8 cellular contexts compared by ENCODE assay signal in the genomic region with DNA sequence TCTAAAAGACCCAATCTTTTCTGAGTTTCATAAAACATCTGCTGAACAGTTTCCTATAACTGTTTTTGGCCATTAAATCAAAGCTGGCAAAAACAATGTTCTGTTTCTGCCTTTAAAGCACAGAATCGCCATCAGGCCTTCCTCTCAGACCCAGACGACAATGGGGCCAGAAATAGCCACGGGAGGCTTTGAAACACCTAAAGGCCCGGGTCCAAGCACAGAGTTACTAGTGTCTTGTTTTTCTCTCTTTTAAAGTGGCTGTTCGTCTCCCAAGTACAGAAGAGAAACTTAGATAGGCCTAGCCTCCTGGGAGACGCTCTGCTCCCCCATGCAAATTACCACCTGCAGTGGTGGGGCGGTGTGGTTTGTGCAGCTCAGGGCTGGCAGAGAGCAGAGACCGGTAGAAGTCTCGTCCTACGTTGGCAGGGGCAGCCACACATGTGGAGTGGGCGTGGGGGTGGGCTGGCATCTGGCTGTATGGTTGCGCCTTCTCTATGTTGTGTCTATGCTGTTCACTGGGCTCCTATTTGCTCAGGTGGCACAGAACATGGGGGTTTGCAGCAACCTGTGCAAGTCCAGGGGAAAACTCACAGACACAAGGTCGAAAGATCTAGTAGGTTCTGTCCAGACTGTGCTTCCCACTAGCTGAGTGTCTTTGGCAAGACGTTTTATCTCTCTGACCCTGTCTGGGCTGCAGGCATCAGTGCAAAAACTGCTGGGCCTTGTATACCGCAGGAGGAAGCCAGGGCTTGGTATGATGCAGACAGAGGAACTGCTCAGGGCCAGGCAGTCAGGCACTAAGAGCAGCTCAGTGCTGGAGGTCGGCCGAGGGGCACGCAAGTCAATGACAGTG. TPM values are rescaled to one million over a fixed set of nuclear protein-coding genes. Genes with fewer than 3 reads are reported as not detected.
A peak's percentile ranks its signal among the peaks of the same experiment; 100 is the strongest.
DNase-seq lines count a peak whose midpoint lies in the region; ATAC-seq and TF ChIP-seq lines count a peak whose summit lies in the region.

No MANE protein-coding gene starts in this region.

- peak overlapping the region; percentile 75 for H3K4me3 Mint-ChIP-seq in CD4-positive, alpha-beta T cell

- peak overlapping the region; percentile 95 for H3K27ac Mint-ChIP-seq in CD4-positive, alpha-beta T cell

- POLR2A ChIA-PET in CD4-positive, alpha-beta T cell (lab: Charles Lee): interaction anchor here (0.6 to 9.1 kb wide), 16 partner anchors 9 to 313 kb away, joined by 3 to 97 read pairs (median 4); no protein-coding TSS in a partner anchor
- POLR2A ChIA-PET in A673 (lab: Charles Lee; ENCODE audit: low non-redundant PET): interaction anchor here (0.7 kb wide), 1 partner anchor 358 kb away, joined by 25 read pairs; no protein-coding TSS in a partner anchor

- CTCF ChIA-PET in CD4-positive, alpha-beta T cell (lab: Charles Lee): interaction anchor here (0.6 to 1.8 kb wide), 4 partner anchors 12 to 986 kb away, joined by 3 to 6 read pairs (median 4); no protein-coding TSS in a partner anchor
- CTCF ChIA-PET in A673 (lab: Charles Lee): interaction anchor here (0.6 to 1.0 kb wide), 2 partner anchors 21 to 106 kb away, joined by 3 to 13 read pairs; no protein-coding TSS in a partner anchor

- peak overlapping the region in 1 of 2 donors; percentile 52 for H3K9ac ChIP-seq in mucosa of rectum (ENCODE audit: low read depth in 1 of 2, low read length in 2 of 2)

- H3K4me1 Mint-ChIP-seq in CD4-positive, alpha-beta T cell (ENCODE audit: low read depth): peaks cover 78% of the 10 kb centered on the region

- H3K27ac ChIP-seq in CD4-positive, alpha-beta T cell (ENCODE audit: low read depth, low read length): peak overlapping the region; percentile 51
- H3K27ac ChIP-seq in mucosa of rectum (ENCODE audit: low read depth in 2 of 2, low read length in 2 of 2) (peak overlapping the region; percentile 28 to 82), A673 (ENCODE audit: low read depth, low read length, poor library complexity, severe bottlenecking) (no peak overlapping the region)

- no peaks in the 10 kb centered on the region for H3K27me3 ChIP-seq in CD4-positive, alpha-beta T cell (ENCODE audit: control insufficient read depth, insufficient read depth, low read length)
- H3K27me3 ChIP-seq in mucosa of rectum (ENCODE audit: control insufficient read depth in 2 of 2, insufficient read depth in 2 of 2, low read length in 2 of 2): peaks cover 0 to 2% of the 10 kb centered on the region in 2 donors
- peaks cover 91% of the 10 kb centered on the region for H3K27me3 ChIP-seq in A673 (replicated peaks; ENCODE audit: insufficient read depth, low read depth, low read length, poor library complexity)

- no peaks in the 10 kb centered on the region for H3K36me3 Mint-ChIP-seq in CD4-positive, alpha-beta T cell (ENCODE audit: low read depth)

- no peaks in the 10 kb centered on the region for H3K27me3 Mint-ChIP-seq in CD4-positive, alpha-beta T cell

- no peaks in the 10 kb centered on the region for H3K9me3 ChIP-seq in CD4-positive, alpha-beta T cell (ENCODE audit: control insufficient read depth, low read length)
- H3K9me3 ChIP-seq in mucosa of rectum (ENCODE audit: control insufficient read depth in 2 of 2, low read length in 2 of 2) (no peaks in the 10 kb centered on the region), A673 (ENCODE audit: low read depth, low read length, poor library complexity, severe bottlenecking) (no peaks in the 10 kb centered on the region)

- no peaks in the 10 kb centered on the region for H3K9me3 Mint-ChIP-seq in CD4-positive, alpha-beta T cell

- no peaks in the 10 kb centered on the region for H3K36me3 ChIP-seq in mucosa of rectum (ENCODE audit: control insufficient read depth in 2 of 2, insufficient read depth in 2 of 2, low read length in 2 of 2)
- H3K36me3 ChIP-seq in A673 (ENCODE audit: insufficient read depth, low read length, poor library complexity, severe bottlenecking): no peaks in the 10 kb centered on the region

- ATAC-seq in CD4-positive, alpha-beta T cell (ENCODE audit: poor library complexity): peak; percentile 90
- ATAC-seq in GM19452 (IDR thresholded peaks at IDR 0.05; ENCODE audit: unreplicated experiment) (peak; percentile 96), HG03469 (IDR thresholded peaks at IDR 0.05; ENCODE audit: unreplicated experiment) (peak; percentile 96)

- no TSS peak for BruUV-seq in A673 (replicated peaks; lab: Mats Ljungman, UMichigan)

- H3K4me1 ChIP-seq in mucosa of rectum (ENCODE audit: control insufficient read depth in 2 of 2, insufficient read depth in 2 of 2, low read length in 2 of 2): peaks cover 3 to 18% of the 10 kb centered on the region in 2 donors
- no peaks in the 10 kb centered on the region for H3K4me1 ChIP-seq in A673 (ENCODE audit: insufficient read depth, low read length, poor library complexity, severe bottlenecking)

- DNase-seq in CD4-positive, alpha-beta T cell: peak; percentile 45 to 76 (median 62)
- DNase-seq in activated T-cell treated with anti-CD3 and anti-CD28 coated beads for 4 hours: peak; percentile 45
- DNase-seq in foreskin fibroblast: no peak
- no peak for DNase-seq in glomerular visceral epithelial cell (ENCODE audit: extremely low spot score)
- DNase-seq in A673 (ENCODE audit: low spot score): no peak

- H3K4me3 ChIP-seq in mucosa of rectum (ENCODE audit: low read length in 2 of 2) (peak overlapping the region in 1 of 2 donors; percentile 29), foreskin fibroblast (ENCODE audit: low read depth in 1 of 2, low read length in 2 of 2) (no peak overlapping the region), A673 (ENCODE audit: low read depth, low read length, poor library complexity, severe bottlenecking) (no peak overlapping the region)

- no peak for TF ChIP-seq CTCF in CD4-positive, alpha-beta T cell (IDR thresholded peaks at IDR 0.05)
- TF ChIP-seq CTCF in foreskin fibroblast (IDR thresholded peaks at IDR 0.05; ENCODE audit: low read depth, low read length): no peak
- no peak for TF ChIP-seq CTCF in A673 (conservative IDR thresholded peaks at IDR 0.05; ENCODE audit: low read depth, low read length)

- intact Hi-C loops in CD4-positive, alpha-beta T cell (cut with DNase I, micrococcal nuclease): loop anchor here in 1 of 2 experiments (2.0 kb wide), 1 partner anchor 14 kb away; no protein-coding TSS in a partner anchor
- intact Hi-C loops in A673 (cut with micrococcal nuclease; ENCODE audit: unreplicated experiment): no loop called here

RNA-seq across cellular contexts. Expression of a gene that starts 23.6 kb away (rescaled TPM):
- total RNA-seq in CD4-positive, alpha-beta T cell: 100 to 1,000 TPM; 579 to 590 TPM
- 3.7 and 4.1 TPM in 2 replicates for total RNA-seq in A673 (2021)

Comparison
In these comparisons a context has a peak if more than half of its experiments do, and no peak if none do; other contexts are left out.
1. DNase-seq: peak in CD4-positive, alpha-beta T cell (10 of 10) and activated T-cell treated with anti-CD3 and anti-CD28 coated beads for 4 hours (single experiment); none in foreskin fibroblast (0 of 2), glomerular visceral epithelial cell (single experiment) and A673 (single experiment).
2. RNA of a gene that starts 23.6 kb away (total RNA-seq): 579 to 590 TPM in CD4-positive, alpha-beta T cell; 3.7 to 4.1 TPM in A673; every median in the first group is over 100 times any median in the second.
3. Peak in every context shown above with its lines, with median percentiles within 50 percentile points of each other: ATAC-seq.